ENCODE assay signal across 12 cellular contexts in the genomic region with DNA sequence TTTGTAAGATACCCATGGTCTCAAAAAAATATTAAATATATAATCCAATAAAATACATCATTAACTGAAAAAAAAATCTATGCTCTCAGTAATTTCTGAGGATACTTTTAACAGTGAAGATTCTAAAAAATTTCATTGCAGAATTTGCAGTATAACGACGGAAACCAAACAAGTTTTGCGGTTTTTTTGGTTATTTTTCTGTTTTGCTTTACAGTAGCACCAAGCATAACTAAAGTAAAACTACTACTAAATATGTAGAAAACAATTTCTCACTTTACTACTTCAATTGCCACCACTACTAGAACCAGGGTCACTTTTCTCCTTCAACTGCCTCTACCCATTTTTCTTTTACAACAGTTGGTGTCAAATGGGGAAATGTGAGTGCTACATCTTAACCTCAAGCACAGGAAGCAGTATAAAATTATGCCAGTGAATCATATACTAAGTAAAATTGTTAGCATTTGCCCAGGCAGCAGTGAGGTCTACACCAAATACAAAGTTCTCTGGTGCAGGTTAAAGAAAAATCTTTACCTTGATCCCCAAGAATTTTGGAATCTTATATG. TPM values are rescaled to one million over a fixed set of nuclear protein-coding genes. Genes with fewer than 3 reads are reported as not detected.
DNase-seq lines count a peak whose midpoint lies in the region; ATAC-seq and TF ChIP-seq lines count a peak whose summit lies in the region.
"Had no signal": no experiment of that assay in that cellular context is flagged by ENCODE, and none has a peak within 500 bp of the region (broad histone marks: within the 10 kb centered on the region; RNA-seq: fewer than 3 reads in every experiment).

No MANE protein-coding gene starts in this region.

- DNase-seq in CD4-positive, CD25-positive, alpha-beta regulatory T cell: peak in 2 of 3 donors; percentile 17 to 39
- DNase-seq in activated CD8-positive, alpha-beta T cell treated with anti-CD3 and anti-CD28 coated beads for 36 hours: no peak
- DNase-seq in CD14-positive monocyte (ENCODE audit: low spot score) (no peak), esophagus squamous epithelium (lab: John Stamatoyannopoulos, UW) (no peak), ascending aorta (ENCODE audit: low spot score in 2 of 2) (no peak), GM13976 (ENCODE audit: low spot score) (no peak)
- DNase-seq: amygdala; stimulated activated CD4-positive, alpha-beta T cell treated with anti-CD3 and anti-CD28 coated beads, Interleukin-12 subunit alpha, Interleukin-12 subunit beta, amount 100 ng/mL, for 4 hours had no signal

- H3K27ac Mint-ChIP-seq in CD4-positive, CD25-positive, alpha-beta regulatory T cell: peak overlapping the region in 2 of 3 donors; percentile 45 to 55
- peak overlapping the region; percentile 78 for H3K27ac Mint-ChIP-seq in activated CD8-positive, alpha-beta T cell treated with anti-CD3 and anti-CD28 coated beads for 36 hours
- no peak overlapping the region for H3K27ac Mint-ChIP-seq in CD14-positive monocyte
- H3K27ac Mint-ChIP-seq: mesothelial cell of epicardium had no signal

- H3K4me1 ChIP-seq in CD4-positive, CD25-positive, alpha-beta regulatory T cell (ENCODE audit: control insufficient read depth, insufficient read depth, low read length, poor library complexity, severe bottlenecking): peaks cover 27% of the 10 kb centered on the region
- H3K4me1 ChIP-seq in esophagus squamous epithelium (peaks cover 0 to 23% (median 0%) of the 10 kb centered on the region in 3 donors), ascending aorta (no peaks in the 10 kb centered on the region)

- H3K4me3 ChIP-seq in CD4-positive, CD25-positive, alpha-beta regulatory T cell (ENCODE audit: low read depth, low read length): peak overlapping the region; percentile 69
- H3K4me3 ChIP-seq in esophagus squamous epithelium: no peak overlapping the region
- H3K4me3 ChIP-seq in ascending aorta: no peak overlapping the region

- POLR2A ChIA-PET in activated CD8-positive, alpha-beta T cell treated with anti-CD3 and anti-CD28 coated beads for 36 hours (lab: Charles Lee): no interaction called here

- peaks cover 24 to 60% (median 45%) of the 10 kb centered on the region in 4 donors for H3K4me1 Mint-ChIP-seq in CD4-positive, CD25-positive, alpha-beta regulatory T cell
- peaks cover 44% of the 10 kb centered on the region for H3K4me1 Mint-ChIP-seq in activated CD8-positive, alpha-beta T cell treated with anti-CD3 and anti-CD28 coated beads for 36 hours (ENCODE audit: low read depth)
- H3K4me1 Mint-ChIP-seq in CD14-positive monocyte: peaks cover 16% of the 10 kb centered on the region

- peak overlapping the region; percentile 2 to 69 (median 31) for H3K4me3 Mint-ChIP-seq in CD4-positive, CD25-positive, alpha-beta regulatory T cell
- H3K4me3 Mint-ChIP-seq in activated CD8-positive, alpha-beta T cell treated with anti-CD3 and anti-CD28 coated beads for 36 hours: peak overlapping the region; percentile 32
- no peak overlapping the region for H3K4me3 Mint-ChIP-seq in CD14-positive monocyte
- H3K4me3 Mint-ChIP-seq: mesothelial cell of epicardium had no signal

- H3K27ac ChIP-seq in CD4-positive, CD25-positive, alpha-beta regulatory T cell (ENCODE audit: insufficient read depth, low read length, poor library complexity, severe bottlenecking): peak overlapping the region; percentile 47
- H3K27ac ChIP-seq in esophagus squamous epithelium (no peak overlapping the region), ascending aorta (no peak overlapping the region)
- H3K27ac ChIP-seq: C4-2B had no signal

- intact Hi-C loops in activated CD8-positive, alpha-beta T cell treated with anti-CD3 and anti-CD28 coated beads for 36 hours (cut with micrococcal nuclease): no loop called here
- intact Hi-C loops in CD14-positive monocyte (cut with micrococcal nuclease): no loop called here
- intact Hi-C loops in esophagus squamous epithelium (cut with DNase I): no loop called here
- intact Hi-C loops in ascending aorta (cut with DNase I): no loop called here

- CTCF ChIA-PET in activated CD8-positive, alpha-beta T cell treated with anti-CD3 and anti-CD28 coated beads for 36 hours (lab: Charles Lee): no interaction called here

- H3K27me3 ChIP-seq in CD4-positive, CD25-positive, alpha-beta regulatory T cell (ENCODE audit: control insufficient read depth, insufficient read depth, low read length): no peaks in the 10 kb centered on the region
- H3K27me3 ChIP-seq in esophagus squamous epithelium (no peaks in the 10 kb centered on the region), ascending aorta (no peaks in the 10 kb centered on the region)

- WGBS in esophagus squamous epithelium, 2 donors: 61 to 93% methylated on average over 3 of the region's 3 CpGs

- peak; percentile 64 to 82 for ATAC-seq in CD4-positive, CD25-positive, alpha-beta regulatory T cell (ENCODE audit: low read depth in 2 of 2)
- peak; percentile 57 for ATAC-seq in GM19324 (IDR thresholded peaks at IDR 0.05; ENCODE audit: low FRiP score, unreplicated experiment)
- peak; percentile 84 for ATAC-seq in HG03432 (IDR thresholded peaks at IDR 0.05; ENCODE audit: unreplicated experiment)
- peak; percentile 92 for ATAC-seq in activated CD8-positive, alpha-beta T cell treated with anti-CD3 and anti-CD28 coated beads for 36 hours

- peaks cover 0 to 11% (median 2%) of the 10 kb centered on the region in 7 donors for H3K9me3 Mint-ChIP-seq in CD4-positive, CD25-positive, alpha-beta regulatory T cell
- peaks cover 7% of the 10 kb centered on the region for H3K9me3 Mint-ChIP-seq in activated CD8-positive, alpha-beta T cell treated with anti-CD3 and anti-CD28 coated beads for 36 hours
- H3K9me3 Mint-ChIP-seq in CD14-positive monocyte: peaks cover 6 to 18% (median 14%) of the 10 kb centered on the region in 7 donors

- peaks cover 9% of the 10 kb centered on the region for H3K36me3 ChIP-seq in CD4-positive, CD25-positive, alpha-beta regulatory T cell (ENCODE audit: control insufficient read depth, insufficient read depth, low read length)
- H3K36me3 ChIP-seq in esophagus squamous epithelium (peaks cover 0 to 4% (median 0%) of the 10 kb centered on the region in 3 donors), ascending aorta (no peaks in the 10 kb centered on the region)

- in situ Hi-C loops in GM13976 (cut with MboI; ENCODE audit: low sequenced_read_pairs, unreplicated experiment): no loop called here

- peaks cover 11% of the 10 kb centered on the region for H3K36me3 Mint-ChIP-seq in CD4-positive, CD25-positive, alpha-beta regulatory T cell
- peaks cover 19% of the 10 kb centered on the region for H3K36me3 Mint-ChIP-seq in activated CD8-positive, alpha-beta T cell treated with anti-CD3 and anti-CD28 coated beads for 36 hours (ENCODE audit: low read depth)
- H3K36me3 Mint-ChIP-seq in CD14-positive monocyte: peaks cover 8 to 14% of the 10 kb centered on the region in 2 donors

- peaks cover 4 to 13% of the 10 kb centered on the region in 2 experiments for H3K9me3 ChIP-seq in CD4-positive, CD25-positive, alpha-beta regulatory T cell (ENCODE audit: control insufficient read depth in 2 of 2, low read length in 2 of 2)
- H3K9me3 ChIP-seq in esophagus squamous epithelium (peaks cover 0 to 14% (median 10%) of the 10 kb centered on the region in 3 donors), ascending aorta (peaks cover 0 to 13% of the 10 kb centered on the region in 2 donors)

- H3K27me3 Mint-ChIP-seq in CD4-positive, CD25-positive, alpha-beta regulatory T cell: no peaks in the 10 kb centered on the region
- H3K27me3 Mint-ChIP-seq in activated CD8-positive, alpha-beta T cell treated with anti-CD3 and anti-CD28 coated beads for 36 hours: no peaks in the 10 kb centered on the region
- H3K27me3 Mint-ChIP-seq in CD14-positive monocyte (ENCODE audit: low read depth in 3 of 3): no peaks in the 10 kb centered on the region

- TF ChIP-seq POLR2A in esophagus squamous epithelium (IDR thresholded peaks at IDR 0.05): no peak

- no peak for TF ChIP-seq CTCF in activated CD8-positive, alpha-beta T cell treated with anti-CD3 and anti-CD28 coated beads for 36 hours (IDR thresholded peaks at IDR 0.05)
- TF ChIP-seq CTCF in CD14-positive monocyte (IDR thresholded peaks at IDR 0.05) (no peak), esophagus squamous epithelium (IDR thresholded peaks at IDR 0.05) (no peak), ascending aorta (IDR thresholded peaks at IDR 0.05) (no peak), GM13976 (IDR thresholded peaks at IDR 0.05; ENCODE audit: borderline replicate concordance, control extremely low read depth, extremely low read depth, insufficient read depth, missing control alignments) (no peak)

RNA-seq across cellular contexts. Expression of a gene that starts 24.1 kb away (rescaled TPM):
- total RNA-seq in CD4-positive, CD25-positive, alpha-beta regulatory T cell: 45.5 TPM
- polyA plus RNA-seq in CD4-positive, CD25-positive, alpha-beta regulatory T cell: 10 to 100 TPM; 38.8 to 50.5 (median 46.2) TPM
- total RNA-seq in activated CD8-positive, alpha-beta T cell treated with anti-CD3 and anti-CD28 coated beads for 36 hours: 10 to 100 TPM; 28.0 to 30.5 TPM
- 10 to 100 TPM; 26.8 to 32.1 TPM for polyA plus RNA-seq in CD14-positive monocyte
- total RNA-seq in esophagus squamous epithelium (10 to 100 TPM; 48.4 to 61.6 (median 51.9) TPM), ascending aorta (41.5 TPM)

Comparison
In these comparisons a context has a peak if more than half of its experiments do, and no peak if none do; other contexts are left out.
1. DNase-seq: peak in CD4-positive, CD25-positive, alpha-beta regulatory T cell (2 of 3); none in activated CD8-positive, alpha-beta T cell treated with anti-CD3 and anti-CD28 coated beads for 36 hours (single experiment), CD14-positive monocyte (single experiment), esophagus squamous epithelium (single experiment), ascending aorta (0 of 2) and GM13976 (single experiment).
2. H3K27ac Mint-ChIP-seq: peak in CD4-positive, CD25-positive, alpha-beta regulatory T cell (2 of 3) and activated CD8-positive, alpha-beta T cell treated with anti-CD3 and anti-CD28 coated beads for 36 hours (single experiment); none in CD14-positive monocyte (0 of 7).
3. H3K4me3 Mint-ChIP-seq: peak in CD4-positive, CD25-positive, alpha-beta regulatory T cell (4 of 4) and activated CD8-positive, alpha-beta T cell treated with anti-CD3 and anti-CD28 coated beads for 36 hours (single experiment); none in CD14-positive monocyte (0 of 2).
4. Peak in every context shown above with its lines, with median percentiles within 50 percentile points of each other: ATAC-seq.